Comparison of ENCODE assay signal across 10 cellular contexts in the genomic region with DNA sequence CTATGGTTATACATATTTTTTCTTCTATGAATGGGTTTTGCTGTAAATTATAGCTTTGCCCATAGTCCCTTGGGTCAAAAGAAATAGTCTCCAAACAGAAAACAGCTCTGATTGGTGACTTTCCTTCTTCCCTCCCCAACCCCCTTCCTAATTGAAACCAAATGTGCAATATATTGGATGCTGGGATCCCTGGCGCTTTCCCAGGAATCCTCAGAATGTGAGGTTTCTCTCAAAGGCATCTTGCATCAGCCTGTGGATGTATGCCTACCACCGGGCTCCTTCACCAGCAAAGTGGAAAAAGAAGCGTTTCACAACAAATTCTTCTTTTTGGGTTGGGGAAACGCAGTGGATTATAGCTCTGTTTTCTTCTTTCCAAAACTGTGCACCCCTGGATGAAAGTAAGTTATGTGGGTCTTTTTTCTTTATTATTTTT. TPM values are rescaled to one million over a fixed set of nuclear protein-coding genes. Genes with fewer than 3 reads are reported as not detected.
A peak's percentile ranks its signal among the peaks of the same experiment; 100 is the strongest.
DNase-seq lines count a peak whose midpoint lies in the region; ATAC-seq and TF ChIP-seq lines count a peak whose summit lies in the region.
"Had no signal": no experiment of that assay in that cellular context is flagged by ENCODE, and none has a peak within 500 bp of the region (broad histone marks: within the 10 kb centered on the region; RNA-seq: fewer than 3 reads in every experiment).

A gene (plus strand): TSS at position 231 of the 433 bp plus-strand sequence. CDS start 86,600 bp downstream, outside the sequence.

- CTCF ChIA-PET in naive thymus-derived CD4-positive, alpha-beta T cell (lab: Charles Lee) = interaction anchor here (0.6 kb wide), 1 partner anchor 38 kb away, joined by 3 read pairs; no protein-coding TSS in a partner anchor

- no peaks in the 10 kb centered on the region for H3K9me3 Mint-ChIP-seq in naive thymus-derived CD4-positive, alpha-beta T cell
- H3K9me3 Mint-ChIP-seq: central memory CD8-positive, alpha-beta T cell had no signal

- no peak for TF ChIP-seq POLR2A in sigmoid colon (IDR thresholded peaks at IDR 0.05)

- DNase-seq in GM04504 (ENCODE audit: low read depth) (peak; percentile 97), amniotic epithelial cell (ENCODE audit: low read depth) (peak; percentile 87), left ventricle myocardium superior (peak; percentile 64), sigmoid colon (peak; percentile 94), NCI-H2107 treated with DMSO at 0.1 percent for 48 hours (lab: John Stamatoyannopoulos, UW; ENCODE audit: unreplicated experiment) (no peak), posterior cingulate gyrus (no peak)
- no peak for DNase-seq in naive thymus-derived CD4-positive, alpha-beta T cell
- DNase-seq: NCI-H524 treated with DMSO at 0.1 percent for 48 hours had no signal

- 79 to 81% methylated on average over 4 of the region's 4 CpGs for WGBS in sigmoid colon, 2 donors

- H3K4me1 ChIP-seq in sigmoid colon = peaks cover 0 to 72% (median 61%) of the 10 kb centered on the region in 4 donors
- H3K4me1 ChIP-seq in naive thymus-derived CD4-positive, alpha-beta T cell (ENCODE audit: control insufficient read depth in 2 of 2, insufficient read depth in 2 of 2, low read length in 2 of 2) = no peaks in the 10 kb centered on the region

- H3K27ac Mint-ChIP-seq in naive thymus-derived CD4-positive, alpha-beta T cell = no peak within 1 kb of the TSS

- peak within 1 kb of the TSS; percentile 90 to 94 (median 90) for H3K27ac ChIP-seq in sigmoid colon
- no peak within 1 kb of the TSS for H3K27ac ChIP-seq in naive thymus-derived CD4-positive, alpha-beta T cell (ENCODE audit: low read depth, low read length)

- H3K27me3 Mint-ChIP-seq in naive thymus-derived CD4-positive, alpha-beta T cell = peaks cover 4 to 18% (median 6%) of the 10 kb centered on the region in 5 donors

- H3K4me3 Mint-ChIP-seq in naive thymus-derived CD4-positive, alpha-beta T cell = no peak within 1 kb of the TSS
- H3K4me3 Mint-ChIP-seq: central memory CD8-positive, alpha-beta T cell had no signal

- H3K4me3 ChIP-seq in sigmoid colon = peak within 1 kb of the TSS; percentile 37 to 56 (median 56)
- H3K4me3 ChIP-seq in naive thymus-derived CD4-positive, alpha-beta T cell (ENCODE audit: low read length) = no peak within 1 kb of the TSS

- H3K4me1 Mint-ChIP-seq in naive thymus-derived CD4-positive, alpha-beta T cell = no peaks in the 10 kb centered on the region
- H3K4me1 Mint-ChIP-seq: central memory CD8-positive, alpha-beta T cell had no signal

- H3K9me3 ChIP-seq in sigmoid colon = no peaks in the 10 kb centered on the region
- no peaks in the 10 kb centered on the region for H3K9me3 ChIP-seq in naive thymus-derived CD4-positive, alpha-beta T cell (ENCODE audit: control insufficient read depth in 2 of 3, low read length in 3 of 3)

- ATAC-seq in left ventricle myocardium superior (peak; percentile 76), GM19023 (IDR thresholded peaks at IDR 0.05; ENCODE audit: unreplicated experiment) (no peak)
- no peak for ATAC-seq in naive thymus-derived CD4-positive, alpha-beta T cell

- H3K36me3 ChIP-seq in sigmoid colon = no peaks in the 10 kb centered on the region
- no peaks in the 10 kb centered on the region for H3K36me3 ChIP-seq in naive thymus-derived CD4-positive, alpha-beta T cell (ENCODE audit: control insufficient read depth in 2 of 3, insufficient read depth in 3 of 3, low read length in 3 of 3)

- no peak for TF ChIP-seq EP300 in sigmoid colon (IDR thresholded peaks at IDR 0.05)

- H3K36me3 Mint-ChIP-seq in naive thymus-derived CD4-positive, alpha-beta T cell = no peaks in the 10 kb centered on the region

- POLR2A ChIA-PET in naive thymus-derived CD4-positive, alpha-beta T cell (lab: Charles Lee) = no interaction called here

- no peak for TF ChIP-seq CTCF in sigmoid colon (IDR thresholded peaks at IDR 0.05)

- intact Hi-C loops in left ventricle myocardium superior (cut with micrococcal nuclease) (loop anchor here (5.0 kb wide), 1 partner anchor 45 kb away; no protein-coding TSS in a partner anchor), sigmoid colon (cut with DNase I) (loop anchor here (5.0 kb wide), 2 partner anchors 55 to 100 kb away; no protein-coding TSS in a partner anchor), posterior cingulate gyrus (cut with DNase I) (no loop called here)
- intact Hi-C loops in naive thymus-derived CD4-positive, alpha-beta T cell (cut with micrococcal nuclease) = no loop called here

- no peaks in the 10 kb centered on the region for H3K27me3 ChIP-seq in sigmoid colon
- H3K27me3 ChIP-seq in naive thymus-derived CD4-positive, alpha-beta T cell (ENCODE audit: control insufficient read depth in 2 of 2, insufficient read depth in 2 of 2, low read length in 2 of 2) = no peaks in the 10 kb centered on the region

RNA-seq across cellular contexts. Expression of the gene that starts here (rescaled TPM):
- total RNA-seq in left ventricle myocardium superior (26.1 TPM), sigmoid colon (100 to 1,000 TPM; 150 to 236 (median 225) TPM)
- polyA plus RNA-seq in sigmoid colon = 10 to 100 TPM in 2 of 3 donors, 1 to 10 TPM in 1; 3.5 to 50.5 (median 18.0) TPM
- under 1 TPM; 0.24 to 0.44 (median 0.35) TPM for total RNA-seq in naive thymus-derived CD4-positive, alpha-beta T cell
- polyA plus RNA-seq in naive thymus-derived CD4-positive, alpha-beta T cell = not detected

Comparison
In these comparisons a context has a peak if more than half of its experiments do, and no peak if none do; other contexts are left out.
1. RNA of the gene that starts here (total RNA-seq): 150 to 236 TPM in sigmoid colon and 26.1 TPM in left ventricle myocardium superior (single experiment); 0.24 to 0.44 TPM in naive thymus-derived CD4-positive, alpha-beta T cell; every median in the first group is over 10 times any median in the second.
2. RNA of the gene that starts here (polyA plus RNA-seq): 3.5 to 50.5 TPM in sigmoid colon; not detected in naive thymus-derived CD4-positive, alpha-beta T cell; every median in the first group is over 4 times any median in the second.
3. DNase-seq: peak in GM04504 (single experiment), amniotic epithelial cell (single experiment), left ventricle myocardium superior (single experiment) and sigmoid colon (single experiment); none in NCI-H2107 treated with DMSO at 0.1 percent for 48 hours (single experiment), posterior cingulate gyrus (0 of 10) and naive thymus-derived CD4-positive, alpha-beta T cell (0 of 9).
4. intact Hi-C loops: an anchor here in left ventricle myocardium superior (5.0 kb wide) and sigmoid colon (5.0 kb wide); none called in posterior cingulate gyrus and naive thymus-derived CD4-positive, alpha-beta T cell.